ENCODE assay signal across 9 cellular contexts in genomic region chr3:161423911-161424522, GRCh38. TPM values are rescaled to one million over a fixed set of nuclear protein-coding genes. Genes with fewer than 3 reads are reported as not detected.
DNase-seq lines count a peak whose midpoint lies in the region; ATAC-seq and TF ChIP-seq lines count a peak whose summit lies in the region.
"Had no signal": no experiment of that assay in that cellular context is flagged by ENCODE, and none has a peak within 500 bp of the region (broad histone marks: within the 10 kb centered on the region; RNA-seq: fewer than 3 reads in every experiment).

No MANE protein-coding gene starts in this region.

- WGBS in lung, 2 donors = 60 to 62% methylated on average over 5 of the region's 5 CpGs

- H3K4me3 ChIP-seq in lung = no peak overlapping the region
- no peak overlapping the region for H3K4me3 ChIP-seq in MG63

- no peaks in the 10 kb centered on the region for H3K4me1 ChIP-seq in lung (ENCODE audit: control insufficient read depth in 2 of 2, insufficient read depth in 2 of 2, low read length in 2 of 2)

- no peak overlapping the region for H3K27ac Mint-ChIP-seq in chondrocyte (ENCODE audit: unreplicated experiment)
- H3K27ac Mint-ChIP-seq: CD8-positive, alpha-beta memory T cell had no signal

- peak; percentile 92 for TF ChIP-seq CTCF in chondrocyte (IDR thresholded peaks at IDR 0.05)
- peak; percentile 51 for TF ChIP-seq CTCF in lung (IDR thresholded peaks at IDR 0.05; ENCODE audit: control extremely low read depth, extremely low read depth)

- no peaks in the 10 kb centered on the region for H3K36me3 Mint-ChIP-seq in chondrocyte (ENCODE audit: low read depth)
- H3K36me3 Mint-ChIP-seq: CD8-positive, alpha-beta memory T cell had no signal

- no peaks in the 10 kb centered on the region for H3K36me3 ChIP-seq in lung (ENCODE audit: control insufficient read depth in 2 of 2, insufficient read depth in 2 of 2, low read length in 2 of 2)
- H3K36me3 ChIP-seq in MG63 = no peaks in the 10 kb centered on the region

- H3K27ac ChIP-seq in lung (ENCODE audit: low read depth in 1 of 2, low read length in 1 of 2) = no peak overlapping the region

- no peak overlapping the region for H3K4me3 Mint-ChIP-seq in chondrocyte (ENCODE audit: unreplicated experiment)
- H3K4me3 Mint-ChIP-seq: CD8-positive, alpha-beta memory T cell had no signal

- H3K9me3 ChIP-seq in lung (ENCODE audit: control insufficient read depth in 2 of 2, insufficient read depth in 1 of 2, low read length in 1 of 2) = no peaks in the 10 kb centered on the region
- H3K9me3 ChIP-seq in MG63 = no peaks in the 10 kb centered on the region

- H3K4me1 Mint-ChIP-seq in chondrocyte (ENCODE audit: low read depth) = peaks cover 13% of the 10 kb centered on the region

- H3K27me3 ChIP-seq in lung (ENCODE audit: control insufficient read depth, insufficient read depth) = no peaks in the 10 kb centered on the region
- no peaks in the 10 kb centered on the region for H3K27me3 ChIP-seq in MG63

- ATAC-seq in HG03095 (IDR thresholded peaks at IDR 0.05; ENCODE audit: unreplicated experiment) (peak; percentile 46), lung (ENCODE audit: insufficient read depth, low FRiP score) (no peak)

- H3K9me3 Mint-ChIP-seq in chondrocyte (ENCODE audit: low read depth) = no peaks in the 10 kb centered on the region
- H3K9me3 Mint-ChIP-seq: CD8-positive, alpha-beta memory T cell had no signal

- peak; percentile 61 for DNase-seq in NCI-H2029 treated with DMSO at 0.1 percent for 48 hours (lab: John Stamatoyannopoulos, UW)
- no peak for DNase-seq in NCI-H2029 (lab: John Stamatoyannopoulos, UW)
- DNase-seq in NCI-H748 treated with DMSO at 0.1 percent for 48 hours (lab: John Stamatoyannopoulos, UW) = peak; percentile 41
- no peak for DNase-seq in chondrocyte (ENCODE audit: low spot score)
- DNase-seq in lung (ENCODE audit: low spot score) = no peak
- no peak for DNase-seq in activated effector memory CD4-positive, alpha-beta T cell treated with anti-CD3 and anti-CD28 coated beads, Interleukin-2, amount 50 U/mL, for 16 hours
- no peak for DNase-seq in MG63

- H3K27me3 Mint-ChIP-seq in chondrocyte (ENCODE audit: low read depth) = no peaks in the 10 kb centered on the region

RNA-seq across cellular contexts. Expression of gene SPTSSB, which starts 52.7 kb away (rescaled TPM):
- total RNA-seq in chondrocyte = not detected in 3 replicates
- under 1 TPM in 1 of 2 donors, not detected in 1; 0.23 TPM for total RNA-seq in lung
- under 1 TPM; 0.08 to 0.20 TPM for polyA plus RNA-seq in lung
- not detected in 2 replicates for total RNA-seq in MG63 (2014; rRNA removed; shearing (Covaris generic); ENCODE audit: low replicate concordance)
- total RNA-seq: CD8-positive, alpha-beta memory T cell had no signal

Comparison
In these comparisons a context has a peak if more than half of its experiments do, and no peak if none do; other contexts are left out.
1. DNase-seq: peak in NCI-H2029 treated with DMSO at 0.1 percent for 48 hours (single experiment) and NCI-H748 treated with DMSO at 0.1 percent for 48 hours (single experiment); none in NCI-H2029 (single experiment), chondrocyte (single experiment), lung (single experiment), activated effector memory CD4-positive, alpha-beta T cell treated with anti-CD3 and anti-CD28 coated beads, Interleukin-2, amount 50 U/mL, for 16 hours (single experiment) and MG63 (single experiment).